In the genomic region with DNA sequence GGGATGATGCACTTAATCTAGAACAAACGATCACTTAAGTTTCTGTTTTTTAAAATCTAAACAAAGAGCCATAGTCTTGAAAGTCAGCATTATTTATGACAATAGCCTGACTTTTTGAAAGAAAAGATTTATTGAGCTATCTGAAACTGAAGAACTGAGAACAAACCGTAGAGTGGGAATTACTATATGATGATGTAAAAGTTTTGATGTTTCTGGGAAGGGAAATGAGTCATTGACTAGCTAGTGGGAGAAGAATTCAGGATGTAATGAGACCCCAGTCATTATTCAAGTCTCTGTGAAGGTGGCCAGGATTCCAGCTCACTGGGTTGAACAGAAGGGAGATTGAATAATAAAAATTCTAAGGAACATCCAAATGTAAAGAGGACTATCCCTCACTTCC, we compare ENCODE assay signal across 1 cellular context.
A peak's percentile ranks its signal among the peaks of the same experiment; 100 is the strongest.
TF ChIP-seq lines count a peak whose summit lies in the region.

No MANE protein-coding gene starts in this region.

TF ChIP-seq in HCT116, 20 proteins besides CTCF, POLR2A, EP300 and RAD21 (continued from another document):
- TF ChIP-seq, protein P1, sequence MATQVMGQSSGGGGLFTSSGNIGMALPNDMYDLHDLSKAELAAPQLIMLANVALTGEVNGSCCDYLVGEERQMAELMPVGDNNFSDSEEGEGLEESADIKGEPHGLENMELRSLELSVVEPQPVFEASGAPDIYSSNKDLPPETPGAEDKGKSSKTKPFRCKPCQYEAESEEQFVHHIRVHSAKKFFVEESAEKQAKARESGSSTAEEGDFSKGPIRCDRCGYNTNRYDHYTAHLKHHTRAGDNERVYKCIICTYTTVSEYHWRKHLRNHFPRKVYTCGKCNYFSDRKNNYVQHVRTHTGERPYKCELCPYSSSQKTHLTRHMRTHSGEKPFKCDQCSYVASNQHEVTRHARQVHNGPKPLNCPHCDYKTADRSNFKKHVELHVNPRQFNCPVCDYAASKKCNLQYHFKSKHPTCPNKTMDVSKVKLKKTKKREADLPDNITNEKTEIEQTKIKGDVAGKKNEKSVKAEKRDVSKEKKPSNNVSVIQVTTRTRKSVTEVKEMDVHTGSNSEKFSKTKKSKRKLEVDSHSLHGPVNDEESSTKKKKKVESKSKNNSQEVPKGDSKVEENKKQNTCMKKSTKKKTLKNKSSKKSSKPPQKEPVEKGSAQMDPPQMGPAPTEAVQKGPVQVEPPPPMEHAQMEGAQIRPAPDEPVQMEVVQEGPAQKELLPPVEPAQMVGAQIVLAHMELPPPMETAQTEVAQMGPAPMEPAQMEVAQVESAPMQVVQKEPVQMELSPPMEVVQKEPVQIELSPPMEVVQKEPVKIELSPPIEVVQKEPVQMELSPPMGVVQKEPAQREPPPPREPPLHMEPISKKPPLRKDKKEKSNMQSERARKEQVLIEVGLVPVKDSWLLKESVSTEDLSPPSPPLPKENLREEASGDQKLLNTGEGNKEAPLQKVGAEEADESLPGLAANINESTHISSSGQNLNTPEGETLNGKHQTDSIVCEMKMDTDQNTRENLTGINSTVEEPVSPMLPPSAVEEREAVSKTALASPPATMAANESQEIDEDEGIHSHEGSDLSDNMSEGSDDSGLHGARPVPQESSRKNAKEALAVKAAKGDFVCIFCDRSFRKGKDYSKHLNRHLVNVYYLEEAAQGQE (IDR thresholded peaks at IDR 0.05; ENCODE audit: low read depth) = no peak
- TF ChIP-seq ZNF274 (IDR thresholded peaks at IDR 0.05; ENCODE audit: low read depth, low read length) (no peak), YY1 (IDR thresholded peaks at IDR 0.05; ENCODE audit: extremely low read depth, insufficient replicate concordance, low read depth, low read length) (no peak), POLR2AphosphoS5 (IDR thresholded peaks at IDR 0.05; ENCODE audit: low read depth, low read length) (no peak), EZH2 (IDR thresholded peaks at IDR 0.05) (no peak), CEBPB (IDR thresholded peaks at IDR 0.05; ENCODE audit: low read depth) (peak; percentile 80), ZFX (IDR thresholded peaks at IDR 0.05) (no peak), SRF (IDR thresholded peaks at IDR 0.05; ENCODE audit: low read depth) (no peak), ELF1 (IDR thresholded peaks at IDR 0.05; ENCODE audit: borderline replicate concordance, low read depth) (no peak), EZH2phosphoT487 (IDR thresholded peaks at IDR 0.05; ENCODE audit: borderline replicate concordance) (no peak), FOSL1 (IDR thresholded peaks at IDR 0.05; ENCODE audit: low read depth) (peak; percentile 91), TCF7L2 (IDR thresholded peaks at IDR 0.05; ENCODE audit: borderline replicate concordance, extremely low read depth, insufficient read depth, insufficient read length) (no peak), CBX3 (IDR thresholded peaks at IDR 0.05; ENCODE audit: low read depth) (peak; percentile 70; the same call in 1 of the 2 replicates), JUND (IDR thresholded peaks at IDR 0.05) (peak; percentile 94), SIN3A (IDR thresholded peaks at IDR 0.05; ENCODE audit: low read depth) (peak; percentile 62; the same call in 1 of the 2 replicates), SP1 (IDR thresholded peaks at IDR 0.05; ENCODE audit: low read depth) (peak; percentile 93), EGR1 (IDR thresholded peaks at IDR 0.05; ENCODE audit: low read depth) (no peak; the same call in 1 of the 2 replicates)
- TF ChIP-seq, protein P2, sequence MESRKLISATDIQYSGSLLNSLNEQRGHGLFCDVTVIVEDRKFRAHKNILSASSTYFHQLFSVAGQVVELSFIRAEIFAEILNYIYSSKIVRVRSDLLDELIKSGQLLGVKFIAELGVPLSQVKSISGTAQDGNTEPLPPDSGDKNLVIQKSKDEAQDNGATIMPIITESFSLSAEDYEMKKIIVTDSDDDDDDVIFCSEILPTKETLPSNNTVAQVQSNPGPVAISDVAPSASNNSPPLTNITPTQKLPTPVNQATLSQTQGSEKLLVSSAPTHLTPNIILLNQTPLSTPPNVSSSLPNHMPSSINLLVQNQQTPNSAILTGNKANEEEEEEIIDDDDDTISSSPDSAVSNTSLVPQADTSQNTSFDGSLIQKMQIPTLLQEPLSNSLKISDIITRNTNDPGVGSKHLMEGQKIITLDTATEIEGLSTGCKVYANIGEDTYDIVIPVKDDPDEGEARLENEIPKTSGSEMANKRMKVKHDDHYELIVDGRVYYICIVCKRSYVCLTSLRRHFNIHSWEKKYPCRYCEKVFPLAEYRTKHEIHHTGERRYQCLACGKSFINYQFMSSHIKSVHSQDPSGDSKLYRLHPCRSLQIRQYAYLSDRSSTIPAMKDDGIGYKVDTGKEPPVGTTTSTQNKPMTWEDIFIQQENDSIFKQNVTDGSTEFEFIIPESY (IDR thresholded peaks at IDR 0.05; ENCODE audit: extremely low read depth, insufficient replicate concordance, low read length) = no peak
- TF ChIP-seq, protein P3, sequence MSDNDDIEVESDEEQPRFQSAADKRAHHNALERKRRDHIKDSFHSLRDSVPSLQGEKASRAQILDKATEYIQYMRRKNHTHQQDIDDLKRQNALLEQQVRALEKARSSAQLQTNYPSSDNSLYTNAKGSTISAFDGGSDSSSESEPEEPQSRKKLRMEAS (IDR thresholded peaks at IDR 0.05) = no peak
